Comparison of ENCODE assay signal across 8 cellular contexts in genomic region chr14:70808023-70808401, GRCh38. TPM values are rescaled to one million over a fixed set of nuclear protein-coding genes. Genes with fewer than 3 reads are reported as not detected.
DNase-seq lines count a peak whose midpoint lies in the region; ATAC-seq and TF ChIP-seq lines count a peak whose summit lies in the region.

No MANE protein-coding gene starts in this region.

- H3K4me3 ChIP-seq in dorsolateral prefrontal cortex, result peak overlapping the region; percentile 48 to 88 (median 73)
- peak overlapping the region; percentile 79 to 99 for H3K4me3 ChIP-seq in neuronal stem cell (ENCODE audit: low read length in 2 of 2)
- H3K4me3 ChIP-seq in BE2C (ENCODE audit: low read depth, low read length), result no peak overlapping the region

- H3K27ac Mint-ChIP-seq in activated B cell treated with CpG ODN at 0.5 μM for 24 hours, result peak overlapping the region; percentile 88

- peaks cover 5% of the 10 kb centered on the region for H3K79me1 ChIP-seq in neuronal stem cell (ENCODE audit: low read depth, low read length)

- H2BK120ac ChIP-seq in neuronal stem cell (ENCODE audit: low read depth, low read length), result no peak overlapping the region

- H3K36me3 ChIP-seq in neuronal stem cell (replicated peaks in 1 of 2; ENCODE audit: control insufficient read depth in 2 of 2, insufficient read depth in 2 of 2, low read length in 2 of 2), result peaks cover 0 to 2% of the 10 kb centered on the region in 2 donors
- no peaks in the 10 kb centered on the region for H3K36me3 ChIP-seq in BE2C

- H3K14ac ChIP-seq in neuronal stem cell (ENCODE audit: low read length), result no peak overlapping the region

- TF ChIP-seq CTCF in activated B cell treated with CpG ODN at 0.5 μM for 24 hours (IDR thresholded peaks at IDR 0.05) (no peak), dorsolateral prefrontal cortex (IDR thresholded peaks at IDR 0.05 in 54 of 56, conservative IDR thresholded peaks at IDR 0.05 in 2 of 56; ENCODE audit: low read depth in 1 of 56, partially characterized antibody in 56 of 56) (no peak), BE2C (IDR thresholded peaks at IDR 0.05; ENCODE audit: low read depth, low read length) (no peak)

- H3K4me3 Mint-ChIP-seq in activated B cell treated with CpG ODN at 0.5 μM for 24 hours, result peak overlapping the region; percentile 88

- intact Hi-C loops in activated B cell treated with CpG ODN at 0.5 μM for 24 hours (cut with micrococcal nuclease) (loop anchor here (2.0 to 10.0 kb wide), 6 partner anchors 27 to 1193 kb away; partner anchors contain the start of genes MED6, SIPA1L1, SUSD6 and TTC9), dorsolateral prefrontal cortex (cut with DNase I) (loop anchor here in 1 of 2 donors (2.0 kb wide), 1 partner anchor 207 kb away; the partner anchor contains the start of gene MED6)

- POLR2A ChIA-PET in activated B cell treated with CpG ODN at 0.5 μM for 24 hours (lab: Charles Lee), result interaction anchor here (0.6 to 3.1 kb wide), 9 partner anchors 14 to 550 kb away, joined by 3 to 21 read pairs (median 7); partner anchors contain the start of genes PCNX1 and TTC9

- peak overlapping the region; percentile 95 for H3K4me2 ChIP-seq in neuronal stem cell (ENCODE audit: insufficient read depth, low read length, poor library complexity, severe bottlenecking)

- peak; percentile 16 for ATAC-seq in activated B cell treated with CpG ODN at 0.5 μM for 24 hours (ENCODE audit: low read depth)
- no peak for ATAC-seq in GM18858 (IDR thresholded peaks at IDR 0.05; ENCODE audit: unreplicated experiment)
- ATAC-seq in HG03108 (IDR thresholded peaks at IDR 0.05; ENCODE audit: unreplicated experiment), result no peak

- H2BK15ac ChIP-seq in neuronal stem cell (ENCODE audit: low read length), result no peak overlapping the region

- no CpG with 5 or more reads among the region's 6 CpGs for WGBS in neuronal stem cell (ENCODE audit: extremely low coverage in 2 of 2, insufficient read length in 2 of 2, insufficient replicate concordance in 1 of 2), 2 donors

- H4K91ac ChIP-seq in neuronal stem cell (ENCODE audit: low read depth, low read length, poor library complexity), result no peak overlapping the region

- H3K36me3 Mint-ChIP-seq in activated B cell treated with CpG ODN at 0.5 μM for 24 hours (ENCODE audit: low read depth), result no peaks in the 10 kb centered on the region

- DNase-seq in D341Med (ENCODE audit: low spot score) (peak; percentile 60), HT-29 (ENCODE audit: low spot score) (peak; percentile 55), activated B cell treated with CpG ODN at 0.5 μM for 24 hours (peak; percentile 26), dorsolateral prefrontal cortex (peak in 2 of 10 donors; percentile 47 to 50), neuronal stem cell (ENCODE audit: low spot score) (no peak), BE2C (no peak)

- H3K4me1 ChIP-seq in neuronal stem cell (ENCODE audit: control insufficient read depth in 2 of 2, insufficient read depth in 1 of 2, low read depth in 1 of 2, low read length in 2 of 2) (peaks cover 0 to 9% of the 10 kb centered on the region in 2 donors), BE2C (no peaks in the 10 kb centered on the region)

- H3K27me3 ChIP-seq in dorsolateral prefrontal cortex, result peaks cover 0 to 43% (median 0%) of the 10 kb centered on the region in 45 donors
- H3K27me3 ChIP-seq in neuronal stem cell (ENCODE audit: control insufficient read depth in 3 of 3, insufficient read depth in 3 of 3, low read depth in 1 of 3, low read length in 3 of 3), result peaks cover 0 to 3% (median 0%) of the 10 kb centered on the region in 3 experiments
- H3K27me3 ChIP-seq in BE2C, result peaks cover 23% of the 10 kb centered on the region

- H3K4ac ChIP-seq in neuronal stem cell (ENCODE audit: low read length), result no peak overlapping the region

- H3K27me3 Mint-ChIP-seq in activated B cell treated with CpG ODN at 0.5 μM for 24 hours, result no peaks in the 10 kb centered on the region

- H3K18ac ChIP-seq in neuronal stem cell (ENCODE audit: low read length), result no peak overlapping the region

- H4K8ac ChIP-seq in neuronal stem cell (ENCODE audit: low read depth, low read length), result no peak overlapping the region

- CTCF ChIA-PET in activated B cell treated with CpG ODN at 0.5 μM for 24 hours (lab: Charles Lee), result interaction anchor here (0.7 to 1.4 kb wide), 2 partner anchors 10 to 150 kb away, joined by 3 to 4 read pairs; no protein-coding TSS in a partner anchor

- H3K9me3 Mint-ChIP-seq in activated B cell treated with CpG ODN at 0.5 μM for 24 hours, result no peaks in the 10 kb centered on the region

- H2BK12ac ChIP-seq in neuronal stem cell (ENCODE audit: low read length), result no peak overlapping the region

- H3K27ac ChIP-seq in dorsolateral prefrontal cortex, result peak overlapping the region in 9 of 59 donors; percentile 4 to 84 (median 67)
- peak overlapping the region; percentile 52 for H3K27ac ChIP-seq in neuronal stem cell (replicated peaks; ENCODE audit: low read length)

- no peak overlapping the region for H2BK5ac ChIP-seq in neuronal stem cell (ENCODE audit: low read length)

- H3K9ac ChIP-seq in neuronal stem cell (ENCODE audit: low read depth, low read length, poor library complexity), result no peak overlapping the region

- H2AFZ ChIP-seq in neuronal stem cell (ENCODE audit: low read length), result peak overlapping the region; percentile 98

- H3K23ac ChIP-seq in neuronal stem cell (ENCODE audit: low read depth, low read length, poor library complexity), result no peak overlapping the region

- peaks cover 29% of the 10 kb centered on the region for H3K4me1 Mint-ChIP-seq in activated B cell treated with CpG ODN at 0.5 μM for 24 hours

- no peak overlapping the region for H2AK5ac ChIP-seq in neuronal stem cell (ENCODE audit: low read depth, low read length)

- no peaks in the 10 kb centered on the region for H3K9me3 ChIP-seq in neuronal stem cell (replicated peaks in 1 of 2; ENCODE audit: control insufficient read depth in 2 of 2, insufficient read depth in 1 of 2, low read depth in 1 of 2, low read length in 2 of 2)
- no peaks in the 10 kb centered on the region for H3K9me3 ChIP-seq in BE2C

RNA-seq across cellular contexts. Expression of gene MAP3K9, which starts 1.3 kb away (rescaled TPM):
- 5.9 and 6.8 TPM in 2 replicates for total RNA-seq in HT-29 (2014; rRNA removed; shearing (Covaris generic))
- total RNA-seq in activated B cell treated with CpG ODN at 0.5 μM for 24 hours (9.0 and 10.1 TPM in 2 replicates), dorsolateral prefrontal cortex (10 to 100 TPM; 15.0 to 67.8 (median 45.0) TPM)
- polyA plus RNA-seq in neuronal stem cell (2013, experiment 1 of 2), result 9.3 TPM
- 9.2 TPM for polyA plus RNA-seq in neuronal stem cell (2013, experiment 2 of 2)
- polyA plus RNA-seq in BE2C (2012; ENCODE audit: insufficient read depth, insufficient read length, low read depth), result 0.28 TPM

Comparison
In these comparisons a context has a peak if more than half of its experiments do, and no peak if none do; other contexts are left out.
1. DNase-seq: peak in D341Med (single experiment), HT-29 (single experiment) and activated B cell treated with CpG ODN at 0.5 μM for 24 hours (single experiment); none in neuronal stem cell (single experiment) and BE2C (single experiment).